In the genomic region with DNA sequence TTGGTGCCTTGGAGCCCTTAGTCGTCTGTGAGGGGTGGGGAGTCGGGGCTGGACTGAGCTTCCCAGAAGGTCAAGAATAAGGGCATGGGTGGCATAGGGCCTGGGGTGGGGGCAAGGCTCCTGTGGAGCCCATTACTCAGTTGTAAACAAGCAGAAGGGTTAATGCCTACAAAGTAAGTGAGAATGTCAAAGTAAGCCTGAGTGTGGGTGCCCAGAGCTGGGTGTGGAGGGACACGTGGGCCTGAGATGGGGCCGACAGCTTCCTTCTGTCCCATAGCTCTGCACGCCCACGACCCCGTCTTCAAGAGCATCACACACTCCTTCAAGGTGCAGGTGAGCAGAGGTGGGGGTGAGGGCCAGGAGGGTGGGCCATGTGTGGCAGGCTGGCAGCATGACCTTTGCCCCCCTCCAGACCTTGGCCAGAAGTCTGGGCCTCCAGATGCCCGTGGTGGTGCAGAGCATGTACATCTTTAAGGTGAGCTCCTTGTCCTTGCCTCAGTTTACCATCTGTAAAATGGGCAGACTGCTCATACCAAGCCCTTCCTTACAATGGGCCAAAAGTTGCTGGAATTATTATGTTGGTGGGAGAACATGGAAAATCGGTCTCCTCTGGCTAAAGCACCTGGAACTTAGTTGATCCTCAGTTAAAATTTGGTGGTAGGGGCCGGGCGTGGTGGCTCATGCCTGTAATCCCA, we compare ENCODE assay signal across 24 cellular contexts.
"Had no signal": no experiment of that assay in that cellular context is flagged by ENCODE, and none has a peak within 500 bp of the region (broad histone marks: within the 10 kb centered on the region; RNA-seq: fewer than 3 reads in every experiment).

No MANE protein-coding gene starts in this region.

- H3K4me3 ChIP-seq: dorsolateral prefrontal cortex, pancreas, right lobe of liver, smooth muscle cell, stomach, thyroid gland, vagina had no signal

- H3K9me3 Mint-ChIP-seq: immature natural killer cell; naive thymus-derived CD4-positive, alpha-beta T cell; nephron; stimulated activated effector memory CD8-positive, alpha-beta T cell treated with anti-CD3 and anti-CD28 coated beads, Interleukin-12 subunit alpha, Interleukin-12 subunit beta, amount 100 ng/mL, for 72 hours had no signal

- H3K36me3 ChIP-seq: pancreas, vagina had no signal

- DNase-seq: dorsolateral prefrontal cortex; effector CD4-positive, alpha-beta T cell; hypothalamus; immature natural killer cell; islet precursor cell; mammary epithelial cell; mesendoderm; midbrain; naive thymus-derived CD4-positive, alpha-beta T cell; occipital lobe; stimulated activated CD4-positive, alpha-beta T cell treated with anti-CD3 and anti-CD28 coated beads, Interleukin-2, amount 100 ng/mL, for 24 hours; stimulated activated CD4-positive, alpha-beta T cell treated with anti-CD3 and anti-CD28 coated beads, Interleukin-4, amount 100 ng/mL, for 24 hours; stimulated activated naive CD4-positive, alpha-beta T cell treated with Interleukin-2 at 50 U/mL for 16 hours; stomach; thyroid gland; trophoblast cell had no signal

- H3K4me2 ChIP-seq: smooth muscle cell had no signal

- H3K9me3 ChIP-seq: pancreas, right lobe of liver, stomach, thyroid gland, vagina had no signal

- H3K27ac ChIP-seq: dorsolateral prefrontal cortex, pancreas, right lobe of liver, stomach, thyroid gland, vagina had no signal

- H3K4me1 ChIP-seq: pancreas, right lobe of liver, vagina had no signal

- H3K4me1 Mint-ChIP-seq: immature natural killer cell; naive thymus-derived CD4-positive, alpha-beta T cell; nephron; stimulated activated effector memory CD8-positive, alpha-beta T cell treated with anti-CD3 and anti-CD28 coated beads, Interleukin-12 subunit alpha, Interleukin-12 subunit beta, amount 100 ng/mL, for 72 hours had no signal

- H3K27me3 ChIP-seq: dorsolateral prefrontal cortex, pancreas, right lobe of liver, stomach, thyroid gland, vagina had no signal

- H3K27me3 Mint-ChIP-seq: naive thymus-derived CD4-positive, alpha-beta T cell; progenitor cell of endocrine pancreas had no signal

- H3K27ac Mint-ChIP-seq: immature natural killer cell; naive thymus-derived CD4-positive, alpha-beta T cell; nephron; progenitor cell of endocrine pancreas; stimulated activated effector memory CD8-positive, alpha-beta T cell treated with anti-CD3 and anti-CD28 coated beads, Interleukin-12 subunit alpha, Interleukin-12 subunit beta, amount 100 ng/mL, for 72 hours had no signal

- ATAC-seq: naive thymus-derived CD4-positive, alpha-beta T cell; pancreas; right lobe of liver; stimulated activated effector memory CD8-positive, alpha-beta T cell treated with anti-CD3 and anti-CD28 coated beads, Interleukin-12 subunit alpha, Interleukin-12 subunit beta, amount 100 ng/mL, for 72 hours had no signal

- H3K4me3 Mint-ChIP-seq: immature natural killer cell; naive thymus-derived CD4-positive, alpha-beta T cell; nephron; stimulated activated effector memory CD8-positive, alpha-beta T cell treated with anti-CD3 and anti-CD28 coated beads, Interleukin-12 subunit alpha, Interleukin-12 subunit beta, amount 100 ng/mL, for 72 hours had no signal

- H3K36me3 Mint-ChIP-seq: immature natural killer cell; naive thymus-derived CD4-positive, alpha-beta T cell; stimulated activated effector memory CD8-positive, alpha-beta T cell treated with anti-CD3 and anti-CD28 coated beads, Interleukin-12 subunit alpha, Interleukin-12 subunit beta, amount 100 ng/mL, for 72 hours had no signal

- FAIRE-seq: frontal cortex, pancreas had no signal
